Comparison of ENCODE assay signal across 18 cellular contexts in the genomic region with DNA sequence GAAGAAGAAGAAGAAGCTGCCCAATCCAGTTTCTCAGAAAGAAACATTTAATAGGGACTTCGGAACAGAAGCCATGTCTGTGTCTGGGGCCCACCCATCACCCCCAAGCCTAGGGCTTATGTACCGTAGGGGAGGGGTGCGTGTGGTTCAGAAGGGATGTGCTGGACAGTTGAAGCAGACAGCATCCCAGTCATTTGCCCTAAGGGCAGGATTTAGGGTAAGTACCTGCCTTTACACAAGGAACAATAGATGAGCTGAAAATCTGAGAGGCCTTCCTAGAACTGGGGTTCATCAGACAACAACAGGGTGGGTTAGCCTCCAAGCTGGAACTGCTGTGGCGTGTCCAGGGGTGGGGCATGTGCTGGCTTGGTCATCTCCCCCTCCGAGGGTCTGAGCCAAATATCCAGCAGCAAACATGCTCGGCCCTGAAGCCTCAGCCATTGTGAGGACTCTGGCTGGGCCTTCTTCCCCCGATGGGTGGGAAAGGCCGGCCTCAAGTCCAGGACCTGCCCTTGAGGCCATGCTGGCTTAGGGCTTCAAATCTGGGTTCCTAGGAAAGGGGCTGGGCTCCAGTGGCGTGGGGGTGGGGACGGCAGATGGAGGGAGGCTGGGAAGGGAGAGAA.
"Had no signal": no experiment of that assay in that cellular context is flagged by ENCODE, and none has a peak within 500 bp of the region (broad histone marks: within the 10 kb centered on the region; RNA-seq: fewer than 3 reads in every experiment).

No MANE protein-coding gene starts in this region.

- H3K27me3 ChIP-seq: adrenal gland, esophagus muscularis mucosa, heart left ventricle, left lung, sigmoid colon had no signal

- H3K4me1 Mint-ChIP-seq: activated B cell treated with CpG ODN at 0.5 μM for 24 hours; activated CD4-positive, alpha-beta T cell treated with anti-CD3 and anti-CD28 coated beads, Interleukin-2, amount 10 ng/mL, durations not matched to agents 7 days and 5 days; stimulated activated naive CD8-positive, alpha-beta T cell treated with anti-CD3 and anti-CD28 coated beads, Interleukin-15, amount 100 ng/mL, for 72 hours had no signal

- H3K9me3 Mint-ChIP-seq: activated B cell treated with CpG ODN at 0.5 μM for 24 hours; activated CD4-positive, alpha-beta T cell treated with anti-CD3 and anti-CD28 coated beads, Interleukin-2, amount 10 ng/mL, durations not matched to agents 7 days and 5 days; activated T-helper 2 cell treated with anti-CD3 and anti-CD28 coated beads, Interferon-gamma antibody, Interleukin-2, Interleukin-4, amounts not matched to agents 10 μg/mL and 5 μg/mL and 100 μg/mL, durations not matched to agents 14 hours and 24 hours and 36 hours; memory B cell; nephron; stimulated activated naive CD8-positive, alpha-beta T cell treated with anti-CD3 and anti-CD28 coated beads, Interleukin-15, amount 100 ng/mL, for 72 hours had no signal

- H3K4me3 ChIP-seq: adrenal gland, esophagus muscularis mucosa, heart left ventricle, left lung, sigmoid colon, thoracic aorta had no signal

- H3K9me3 ChIP-seq: adrenal gland, esophagus muscularis mucosa, left lung, sigmoid colon, thoracic aorta had no signal

- H3K4me3 Mint-ChIP-seq: activated B cell treated with CpG ODN at 0.5 μM for 24 hours; activated CD4-positive, alpha-beta T cell treated with anti-CD3 and anti-CD28 coated beads, Interleukin-2, amount 10 ng/mL, durations not matched to agents 7 days and 5 days; memory B cell; nephron; stimulated activated naive CD8-positive, alpha-beta T cell treated with anti-CD3 and anti-CD28 coated beads, Interleukin-15, amount 100 ng/mL, for 72 hours had no signal

- ATAC-seq: left lung; stimulated activated naive CD8-positive, alpha-beta T cell treated with anti-CD3 and anti-CD28 coated beads, Interleukin-15, amount 100 ng/mL, for 72 hours had no signal

- H3K27ac Mint-ChIP-seq: activated B cell treated with CpG ODN at 0.5 μM for 24 hours; activated T-helper 2 cell treated with anti-CD3 and anti-CD28 coated beads, Interferon-gamma antibody, Interleukin-2, Interleukin-4, amounts not matched to agents 10 μg/mL and 5 μg/mL and 100 μg/mL, durations not matched to agents 14 hours and 24 hours and 36 hours; memory B cell; nephron had no signal

- H3K27ac ChIP-seq: esophagus muscularis mucosa, heart left ventricle, sigmoid colon, thoracic aorta had no signal

- DNase-seq: activated B cell treated with CpG ODN at 0.5 μM for 24 hours; activated CD4-positive, alpha-beta T cell treated with anti-CD3 and anti-CD28 coated beads, Interleukin-2, amount 10 ng/mL, durations not matched to agents 7 days and 5 days; activated naive CD4-positive, alpha-beta T cell treated with anti-CD3 and anti-CD28 coated beads, Interleukin-2, amount 50 U/mL, for 16 hours; central memory CD4-positive, alpha-beta T cell; cortex of kidney; foreskin fibroblast; heart left ventricle; sigmoid colon; stimulated activated CD4-positive, alpha-beta T cell treated with anti-CD3 and anti-CD28 coated beads, Interleukin-2, amount 100 ng/mL, for 48 hours; stimulated activated CD8-positive, alpha-beta memory T cell treated with anti-CD3 and anti-CD28 coated beads, Interleukin-4, amount 100 ng/mL, for 48 hours; stimulated activated naive CD8-positive, alpha-beta T cell treated with anti-CD3 and anti-CD28 coated beads, Interleukin-15, amount 100 ng/mL, for 72 hours had no signal

- H3K27me3 Mint-ChIP-seq: activated CD4-positive, alpha-beta T cell treated with anti-CD3 and anti-CD28 coated beads, Interleukin-2, amount 10 ng/mL, durations not matched to agents 7 days and 5 days; stimulated activated naive CD8-positive, alpha-beta T cell treated with anti-CD3 and anti-CD28 coated beads, Interleukin-15, amount 100 ng/mL, for 72 hours had no signal
